ENCODE assay signal across 1 cellular context in genomic region chr15:37032091-37032775, GRCh38.
TF ChIP-seq lines count a peak whose summit lies in the region.

No MANE protein-coding gene starts in this region.

TF ChIP-seq in SK-N-SH, 30 proteins besides CTCF, POLR2A, EP300 and RAD21 (continued from another document):
- no peak for TF ChIP-seq REST (IDR thresholded peaks at IDR 0.05; ENCODE audit: low read depth, low read length)
- no peak for TF ChIP-seq MXI1 (IDR thresholded peaks at IDR 0.05; ENCODE audit: low read depth, low read length)
- TF ChIP-seq GABPA (IDR thresholded peaks at IDR 0.05; ENCODE audit: low read depth): no peak
